In genomic region chr6:32976334-32977069, GRCh38 we compare ENCODE assay signal across 1 cellular context.
TF ChIP-seq lines count a peak whose summit lies in the region.

No MANE protein-coding gene starts in this region.

TF ChIP-seq in K562, 482 proteins besides CTCF, POLR2A, EP300 and RAD21 (continued from another document):
- TF ChIP-seq TGIF2 (CRISPR knock-in tag; IDR thresholded peaks at IDR 0.05) = 0 out of 2 replicates have a peak, but pooled peaks have one; percentile 15
